Comparison of ENCODE assay signal across 1 cellular context in genomic region chr1:46684670-46685069, GRCh38.
TF ChIP-seq lines count a peak whose summit lies in the region.

No MANE protein-coding gene starts in this region.

TF ChIP-seq in K562, 482 proteins besides CTCF, POLR2A, EP300 and RAD21:
- 0 out of 2 replicates have a peak, but pooled peaks have one; percentile 13 for TF ChIP-seq MAFF (IDR thresholded peaks at IDR 0.05; ENCODE audit: low read length)
- no peak for TF ChIP-seq NFIX (CRISPR knock-in tag; IDR thresholded peaks at IDR 0.05; ENCODE audit: low read depth)
- TF ChIP-seq C11orf30 (IDR thresholded peaks at IDR 0.05; ENCODE audit: low read depth), result peak; percentile 26; the same call in 1 of the 2 replicates
- TF ChIP-seq SFPQ (IDR thresholded peaks at IDR 0.05; ENCODE audit: low read depth, low read length), result no peak
- 0 out of 2 replicates have a peak, but pooled peaks have one; percentile 36 for TF ChIP-seq MAFK (IDR thresholded peaks at IDR 0.05; ENCODE audit: low read length)
- peak; percentile 44; the same call in 1 of the 2 replicates for TF ChIP-seq ZNF316 (IDR thresholded peaks at IDR 0.05)
- no peak for TF ChIP-seq SNIP1 (IDR thresholded peaks at IDR 0.05; ENCODE audit: low read depth)
- no peak for TF ChIP-seq ZFP1 (CRISPR knock-in tag; IDR thresholded peaks at IDR 0.05)
TF ChIP-seq in K562: peak in this region for 4.
